In the genomic region with DNA sequence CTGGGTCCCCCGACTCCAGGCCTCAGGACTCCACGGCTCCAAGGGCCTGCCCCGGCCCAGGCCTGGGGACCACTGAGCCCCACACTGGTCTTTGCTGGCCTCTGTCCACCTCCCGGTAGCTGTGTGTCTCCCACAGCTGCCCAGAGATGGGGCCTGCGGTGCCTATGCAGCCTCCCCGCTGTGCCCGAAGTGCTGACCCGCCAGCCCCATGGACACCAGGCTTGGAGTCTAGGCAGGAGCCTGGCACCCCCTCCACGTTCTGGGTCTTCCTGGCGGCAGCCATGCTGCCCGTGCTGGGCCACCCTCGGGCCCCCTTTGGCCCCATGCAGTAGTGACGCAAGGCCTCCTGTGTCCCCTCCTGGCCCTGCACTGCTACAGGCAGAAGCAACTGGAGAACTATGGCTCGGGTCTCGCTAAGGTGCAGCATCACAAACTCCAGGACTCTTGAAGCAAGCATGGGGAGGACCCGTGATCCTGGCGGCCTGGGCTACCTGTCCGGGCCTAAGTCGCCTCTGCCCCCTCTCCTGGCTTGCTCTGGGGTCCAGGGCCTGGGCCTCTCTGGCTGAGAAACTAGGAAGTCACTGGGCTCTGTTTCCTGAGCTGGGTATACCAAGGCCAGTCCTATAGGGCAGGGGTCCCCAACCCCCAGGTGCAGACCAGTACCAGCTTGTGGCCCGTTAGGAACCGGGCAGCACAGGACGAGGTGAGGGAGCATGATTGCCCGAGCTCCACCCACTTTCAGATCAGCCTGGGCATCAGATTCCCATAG, we compare ENCODE assay signal across 6 cellular contexts. TPM values are rescaled to one million over a fixed set of nuclear protein-coding genes. Genes with fewer than 3 reads are reported as not detected.
DNase-seq lines count a peak whose midpoint lies in the region; ATAC-seq and TF ChIP-seq lines count a peak whose summit lies in the region.

No MANE protein-coding gene starts in this region.

- H3K27ac ChIP-seq in Panc1 (ENCODE audit: low read length) (peak overlapping the region; percentile 80), cardiac muscle cell (peak overlapping the region; percentile 89), thyroid gland (peak overlapping the region in 2 of 3 donors; percentile 89 to 93)

- BruUV-seq in Panc1 (replicated peaks; lab: Mats Ljungman, UMichigan), result no TSS peak

- intact Hi-C loops in Panc1 (cut with micrococcal nuclease; ENCODE audit: unreplicated experiment), result no loop called here
- intact Hi-C loops in thyroid gland (cut with DNase I), result no loop called here

- POLR2A ChIA-PET in Panc1 (lab: Charles Lee), result no interaction called here

- H3K36me3 ChIP-seq in Panc1 (ENCODE audit: control insufficient read depth, insufficient read depth, low read length), result peaks cover 10% of the 10 kb centered on the region
- H3K36me3 ChIP-seq in cardiac muscle cell, result peaks cover 23% of the 10 kb centered on the region
- peaks cover 11 to 13% of the 10 kb centered on the region in 2 donors for H3K36me3 ChIP-seq in thyroid gland

- in situ Hi-C loops in Panc1 (cut with HindIII; ENCODE audit: low pct_unique_long_range_greater_than_20kb, low sequenced_read_pairs), result no loop called here

- CTCF ChIA-PET in Panc1 (lab: Charles Lee), result interaction anchor here (0.6 kb wide), 1 partner anchor 1345 kb away, joined by 5 read pairs; no protein-coding TSS in a partner anchor

- H3K9me3 ChIP-seq in Panc1 (ENCODE audit: control insufficient read depth, insufficient read depth, low read depth, low read length) (no peaks in the 10 kb centered on the region), cardiac muscle cell (ENCODE audit: low read depth) (no peaks in the 10 kb centered on the region), thyroid gland (no peaks in the 10 kb centered on the region)

- peak overlapping the region; percentile 80 to 84 for H3K4me3 ChIP-seq in Panc1 (ENCODE audit: low read depth in 2 of 2, low read length in 2 of 2)
- H3K4me3 ChIP-seq in cardiac muscle cell, result peak overlapping the region; percentile 88
- peak overlapping the region; percentile 83 to 92 (median 88) for H3K4me3 ChIP-seq in thyroid gland (replicated peaks in 1 of 3)

- no peak for TF ChIP-seq CTCF in Panc1 (IDR thresholded peaks at IDR 0.05)
- no peak for TF ChIP-seq CTCF in cardiac muscle cell (IDR thresholded peaks at IDR 0.05; ENCODE audit: low read depth, low read length)
- no peak for TF ChIP-seq CTCF in thyroid gland (IDR thresholded peaks at IDR 0.05)

- ATAC-seq in GM19452 (IDR thresholded peaks at IDR 0.05; ENCODE audit: unreplicated experiment) (peak; percentile 6), Panc1 (peak; percentile 17)

- no peak for DNase-seq in Panc1 (ENCODE audit: low read depth, low spot score)
- DNase-seq in cardiac muscle cell (ENCODE audit: low read depth in 1 of 2, low spot score in 1 of 2), result no peak
- DNase-seq in thyroid gland, result no peak
- DNase-seq in foreskin melanocyte, result no peak
- DNase-seq in NCI-H1436 treated with DMSO at 0.1 percent for 48 hours (lab: John Stamatoyannopoulos, UW), result no peak

- no peak for TF ChIP-seq POLR2A in thyroid gland (IDR thresholded peaks at IDR 0.05)

- WGBS in thyroid gland, 2 donors, result 57 to 94% methylated on average over 8 to 13 of the region's 23 CpGs

- peaks cover 8% of the 10 kb centered on the region for H3K4me1 ChIP-seq in Panc1 (ENCODE audit: control insufficient read depth, insufficient read depth, low read length)
- peaks cover 30% of the 10 kb centered on the region for H3K4me1 ChIP-seq in cardiac muscle cell (ENCODE audit: low read depth)
- H3K4me1 ChIP-seq in thyroid gland, result peaks cover 15 to 20% of the 10 kb centered on the region in 2 donors

- H3K27me3 ChIP-seq in Panc1 (ENCODE audit: control insufficient read depth, insufficient read depth, low read length) (no peaks in the 10 kb centered on the region), cardiac muscle cell (no peaks in the 10 kb centered on the region), thyroid gland (no peaks in the 10 kb centered on the region)

RNA-seq across cellular contexts. Expression of a gene that starts 0.9 kb away (rescaled TPM):
- total RNA-seq in Panc1 (2021; ENCODE audit: unreplicated experiment) (12.0 TPM), cardiac muscle cell (27.3 and 40.5 TPM in 2 replicates), thyroid gland (10 to 100 TPM; 13.0 to 17.5 (median 14.2) TPM)
- 14.5 TPM for polyA plus RNA-seq in Panc1 (2012; ENCODE audit: insufficient read length)
- 33.8 and 42.7 TPM in 2 replicates for polyA plus RNA-seq in cardiac muscle cell

RNA-seq across cellular contexts. Expression of a gene that starts 1.1 kb away (rescaled TPM):
- total RNA-seq in Panc1 (2021; ENCODE audit: unreplicated experiment) (257 TPM), cardiac muscle cell (177 and 254 TPM in 2 replicates), thyroid gland (100 to 1,000 TPM in 2 of 4 donors, 10 to 100 TPM in 2; 82.2 to 144 (median 106) TPM)
- 535 TPM for polyA plus RNA-seq in Panc1 (2012; ENCODE audit: insufficient read length)
- 1,150 and 1,438 TPM in 2 replicates for polyA plus RNA-seq in cardiac muscle cell

RNA-seq across cellular contexts. Expression of a gene that starts 13.7 kb away (rescaled TPM):
- total RNA-seq in Panc1 (2021; ENCODE audit: unreplicated experiment) (0.62 TPM), cardiac muscle cell (0.42 and 1.9 TPM in 2 replicates), thyroid gland (10 to 100 TPM; 14.9 to 27.1 (median 18.3) TPM)
- 0.59 TPM for polyA plus RNA-seq in Panc1 (2012; ENCODE audit: insufficient read length)
- polyA plus RNA-seq in cardiac muscle cell, result 0.47 and 2.3 TPM in 2 replicates

RNA-seq across cellular contexts. Expression of a gene that starts 30.4 kb away (rescaled TPM):
- total RNA-seq in Panc1 (2021; ENCODE audit: unreplicated experiment) (44.6 TPM), cardiac muscle cell (59.6 and 118 TPM in 2 replicates), thyroid gland (10 to 100 TPM; 41.4 to 60.0 (median 50.2) TPM)
- polyA plus RNA-seq in Panc1 (2012; ENCODE audit: insufficient read length), result 65.6 TPM
- 28.1 and 32.8 TPM in 2 replicates for polyA plus RNA-seq in cardiac muscle cell

RNA-seq across cellular contexts. Expression of a gene that starts 49.8 kb away (rescaled TPM):
- total RNA-seq in Panc1 (2021; ENCODE audit: unreplicated experiment) (6.5 TPM), cardiac muscle cell (34.5 and 43.1 TPM in 2 replicates), thyroid gland (10 to 100 TPM in 2 of 4 donors, 1 to 10 TPM in 2; 6.4 to 26.4 (median 14.4) TPM)
- 16.7 TPM for polyA plus RNA-seq in Panc1 (2012; ENCODE audit: insufficient read length)
- polyA plus RNA-seq in cardiac muscle cell, result 48.1 and 58.5 TPM in 2 replicates
